Comparison of ENCODE assay signal across 8 cellular contexts in genomic region chr3:16884748-16885587, GRCh38. TPM values are rescaled to one million over a fixed set of nuclear protein-coding genes. Genes with fewer than 3 reads are reported as not detected.
DNase-seq lines count a peak whose midpoint lies in the region; ATAC-seq and TF ChIP-seq lines count a peak whose summit lies in the region.

TSS of gene PLCL2 (plus strand) at chr3:16884955. CDS start at chr3:16885040, 85 bp downstream.

- intact Hi-C loops in mucosa of descending colon (cut with DNase I, micrococcal nuclease), result no loop called here

- DNase-seq in DMS79 treated with DMSO at 0.1 percent for 48 hours (lab: John Stamatoyannopoulos, UW) (peak; percentile 36), DMS79 (lab: John Stamatoyannopoulos, UW) (no peak), NCI-H2171 (lab: John Stamatoyannopoulos, UW) (peak; percentile 37), mucosa of descending colon (peak; percentile 59 to 75 (median 75))
- DNase-seq in activated CD8-positive, alpha-beta memory T cell treated with anti-CD3 and anti-CD28 coated beads for 1 hour (ENCODE audit: extremely low read depth in 1 of 2, low read depth in 1 of 2), result peak; percentile 48 to 59
- peak; percentile 49 to 62 for DNase-seq in stimulated activated CD8-positive, alpha-beta memory T cell treated with anti-CD3 and anti-CD28 coated beads, Interleukin-7, amount 100 ng/mL, for 4 hours (ENCODE audit: low read depth in 2 of 2)

- H3K36me3 ChIP-seq in endocrine pancreas (ENCODE audit: control insufficient read depth, insufficient read depth, low read length), result no peaks in the 10 kb centered on the region
- H3K36me3 ChIP-seq in mucosa of descending colon (ENCODE audit: low read depth), result no peaks in the 10 kb centered on the region

- peak within 1 kb of the TSS; percentile 97 for H3K4me3 ChIP-seq in endocrine pancreas (ENCODE audit: control insufficient read depth, insufficient read depth, low read length)
- peak within 1 kb of the TSS; percentile 77 for H3K4me3 ChIP-seq in mucosa of descending colon

- H3K4me1 ChIP-seq in endocrine pancreas (ENCODE audit: control insufficient read depth, insufficient read depth, low read length) (peaks cover 6% of the 10 kb centered on the region), mucosa of descending colon (ENCODE audit: low read depth) (peaks cover 4% of the 10 kb centered on the region)

- H3K9me3 ChIP-seq in endocrine pancreas (ENCODE audit: control insufficient read depth, low read length) (no peaks in the 10 kb centered on the region), mucosa of descending colon (no peaks in the 10 kb centered on the region)

- ATAC-seq in HG02759 (IDR thresholded peaks at IDR 0.05; ENCODE audit: unreplicated experiment) (peak; percentile 46), mucosa of descending colon (peak; percentile 66)

- no peak for TF ChIP-seq CTCF in mucosa of descending colon (IDR thresholded peaks at IDR 0.05)

- no peaks in the 10 kb centered on the region for H3K27me3 ChIP-seq in endocrine pancreas (ENCODE audit: control insufficient read depth, insufficient read depth, low read length)

- peak within 1 kb of the TSS; percentile 80 for H3K9ac ChIP-seq in endocrine pancreas (ENCODE audit: control insufficient read depth, insufficient read depth, low read length)

RNA-seq across cellular contexts. Expression of gene PLCL2, which starts in this region (rescaled TPM):
- 10 to 100 TPM; 15.0 to 35.0 (median 18.8) TPM for total RNA-seq in mucosa of descending colon
